8 cellular contexts compared by ENCODE assay signal in genomic region chr22:25048659-25049657, GRCh38.
DNase-seq lines count a peak whose midpoint lies in the region; ATAC-seq, FAIRE-seq and TF ChIP-seq lines count a peak whose summit lies in the region.

No MANE protein-coding gene starts in this region.

- H3K4me1 ChIP-seq in parathyroid adenoma (no peaks in the 10 kb centered on the region), vagina (peaks cover 12% of the 10 kb centered on the region)

- TF ChIP-seq CTCF in D721Med (IDR thresholded peaks at IDR 0.05; ENCODE audit: insufficient read depth, missing control alignments) (peak; percentile 88), parathyroid adenoma (IDR thresholded peaks at IDR 0.05) (peak; percentile 74), vagina (IDR thresholded peaks at IDR 0.05) (peak; percentile 73 to 96 (median 92))

- H3K27me3 ChIP-seq in parathyroid adenoma (ENCODE audit: control insufficient read depth, insufficient read depth, low read length) (no peaks in the 10 kb centered on the region), vagina (no peaks in the 10 kb centered on the region)

- no peak overlapping the region for H3K4me2 ChIP-seq in parathyroid adenoma (ENCODE audit: low read length)

- H3K27ac ChIP-seq in parathyroid adenoma (no peak overlapping the region), vagina (no peak overlapping the region)

- FAIRE-seq in D721Med (lab: Jason Lieb, UNC), result peak; percentile 53

- H2AFZ ChIP-seq in parathyroid adenoma, result no peak overlapping the region

- peak; percentile 85 for DNase-seq in D721Med (ENCODE audit: insufficient read length, low spot score)
- peak; percentile 84 for DNase-seq in HuH-7.5 (ENCODE audit: low spot score)
- peak; percentile 21 for DNase-seq in SHP77 treated with DMSO at 0.1 percent for 48 hours (lab: John Stamatoyannopoulos, UW)
- DNase-seq in activated naive CD4-positive, alpha-beta T cell (lab: John Stamatoyannopoulos, UW), result peak; percentile 29 to 58 (median 42)
- peak; percentile 76 for DNase-seq in germinal center (ENCODE audit: low spot score)
- no peak for DNase-seq in vagina (ENCODE audit: extremely low spot score in 2 of 2)

- H3K9ac ChIP-seq in parathyroid adenoma, result no peak overlapping the region

- H3K36me3 ChIP-seq in parathyroid adenoma (ENCODE audit: control insufficient read depth, insufficient read depth, low read length) (no peaks in the 10 kb centered on the region), vagina (peaks cover 0 to 9% of the 10 kb centered on the region in 2 donors)

- TF ChIP-seq POLR2A in vagina (IDR thresholded peaks at IDR 0.05), result no peak

- no peaks in the 10 kb centered on the region for H3K79me2 ChIP-seq in parathyroid adenoma

- H3K4me3 ChIP-seq in parathyroid adenoma (ENCODE audit: low read depth, low read length) (no peak overlapping the region), vagina (no peak overlapping the region)

- intact Hi-C loops in vagina (cut with DNase I), result loop anchor here (5.0 kb wide), 1 partner anchor 97 kb away; the partner anchor contains the start of gene KIAA1671

- no peak for ATAC-seq in HG03280 (IDR thresholded peaks at IDR 0.05; ENCODE audit: unreplicated experiment)

- H3K9me3 ChIP-seq in parathyroid adenoma (ENCODE audit: control insufficient read depth, low read length) (no peaks in the 10 kb centered on the region), vagina (no peaks in the 10 kb centered on the region)

Comparison
In these comparisons a context has a peak if more than half of its experiments do, and no peak if none do; other contexts are left out.
1. DNase-seq: peak in D721Med (single experiment), HuH-7.5 (single experiment), SHP77 treated with DMSO at 0.1 percent for 48 hours (single experiment), activated naive CD4-positive, alpha-beta T cell (4 of 4) and germinal center (single experiment); none in vagina (0 of 2).
2. Peak in every context shown above with its lines, with median percentiles within 50 percentile points of each other: CTCF ChIP-seq.